Comparison of ENCODE assay signal across 18 cellular contexts in the genomic region with DNA sequence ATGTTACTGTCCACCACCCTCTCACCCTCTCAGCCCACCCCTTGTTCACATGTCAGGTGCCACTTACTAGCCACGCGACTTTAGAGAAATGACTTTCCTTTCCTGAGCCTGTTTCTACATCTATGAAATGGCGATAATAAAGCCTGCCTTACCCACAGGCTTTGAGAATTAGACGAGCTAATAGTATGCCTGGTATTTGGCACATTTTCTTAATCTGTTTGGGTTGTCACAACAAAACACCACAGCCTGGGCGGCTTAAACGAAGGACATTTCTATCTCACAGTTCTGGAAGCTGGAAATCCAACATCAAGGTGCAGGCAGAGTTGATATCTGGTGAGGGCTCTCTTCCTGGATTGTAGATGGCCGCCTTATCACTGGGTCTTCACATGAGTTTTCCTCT.
DNase-seq lines count a peak whose midpoint lies in the region; ATAC-seq, FAIRE-seq and TF ChIP-seq lines count a peak whose summit lies in the region.
"Had no signal": no experiment of that assay in that cellular context is flagged by ENCODE, and none has a peak within 500 bp of the region (broad histone marks: within the 10 kb centered on the region; RNA-seq: fewer than 3 reads in every experiment).

No MANE protein-coding gene starts in this region.

- H3K4me2 ChIP-seq in A549 (no peak overlapping the region; the same call in 2 of the 3 replicates), PC-9 (peak overlapping the region; percentile 84)
- H3K4me2 ChIP-seq: GM23338 had no signal

- CTCF ChIA-PET in A549 (lab: Yijun Ruan, JAX): interaction anchor here (1.5 to 3.5 kb wide), 4 partner anchors 25 to 134 kb away, joined by 4 to 16 read pairs (median 6); no protein-coding TSS in a partner anchor
- CTCF ChIA-PET in PC-9 (lab: Charles Lee): interaction anchor here (0.7 to 1.0 kb wide), 2 partner anchors 54 to 80 kb away, joined by 3 read pairs; no protein-coding TSS in a partner anchor

- no peaks in the 10 kb centered on the region for H3K9me2 ChIP-seq in PC-9 (ENCODE audit: insufficient read depth)

- no peak overlapping the region for H3K4me3 Mint-ChIP-seq in activated T-cell treated with anti-CD3 and anti-CD28 coated beads, Interleukin-2, amount 50 U/mL, for 72 hours
- H3K4me3 Mint-ChIP-seq: GM23338 had no signal

- no peaks in the 10 kb centered on the region for H3K9me3 ChIP-seq in A549
- no peaks in the 10 kb centered on the region for H3K9me3 ChIP-seq in PC-9 (ENCODE audit: insufficient read depth, low read depth)
- H3K9me3 ChIP-seq in esophagus (ENCODE audit: control insufficient read depth in 2 of 2, insufficient read depth in 1 of 2, low read depth in 1 of 2, low read length in 1 of 2): no peaks in the 10 kb centered on the region
- H3K9me3 ChIP-seq in BE2C: no peaks in the 10 kb centered on the region
- H3K9me3 ChIP-seq: SJSA1 had no signal

- TF ChIP-seq POLR2A in A549 (IDR thresholded peaks at IDR 0.05; ENCODE audit: low read length): no peak

- peaks cover 41% of the 10 kb centered on the region for H3K4me1 Mint-ChIP-seq in activated T-cell treated with anti-CD3 and anti-CD28 coated beads, Interleukin-2, amount 50 U/mL, for 72 hours (ENCODE audit: low read depth)

- TF ChIP-seq RAD21 in A549 (conservative IDR thresholded peaks at IDR 0.05 in 1 of 2, IDR thresholded peaks at IDR 0.05 in 1 of 2): no peak

- intact Hi-C loops in PC-9 (cut with micrococcal nuclease; ENCODE audit: unreplicated experiment): no loop called here
- intact Hi-C loops in Right ventricle myocardium superior (cut with DNase I): no loop called here

- H3K27me3 Mint-ChIP-seq in activated T-cell treated with anti-CD3 and anti-CD28 coated beads, Interleukin-2, amount 50 U/mL, for 72 hours (ENCODE audit: low read depth): no peaks in the 10 kb centered on the region

- no peak overlapping the region for H2AFZ ChIP-seq in PC-9
- H2AFZ ChIP-seq: GM23338 had no signal

- H3F3A ChIP-seq in PC-9 (ENCODE audit: insufficient read depth, low read depth): peaks cover 40% of the 10 kb centered on the region

- H3K27ac ChIP-seq in A549: peak overlapping the region; percentile 66 to 89
- H3K27ac ChIP-seq in PC-9: peak overlapping the region; percentile 87
- peak overlapping the region; percentile 14 to 36 for H3K27ac ChIP-seq in esophagus (ENCODE audit: low read depth in 2 of 2, low read length in 1 of 2)
- H3K27ac ChIP-seq in rectal smooth muscle tissue (ENCODE audit: low read depth, low read length): peak overlapping the region; percentile 83
- H3K27ac ChIP-seq: SJSA1 had no signal

- DNase-seq in A549 (ENCODE audit: low read depth in 1 of 2, low spot score in 1 of 2) (no peak), PC-9 (peak in 1 of 2 experiments; percentile 48), Right ventricle myocardium superior (no peak), BE2C (no peak), ureter (ENCODE audit: low spot score) (no peak)
- DNase-seq in activated T-cell treated with anti-CD3 and anti-CD28 coated beads, Interleukin-2, amount 50 U/mL, for 72 hours: no peak
- DNase-seq: C1 segment of cervical spinal cord, NCI-H1417 treated with DMSO at 0.1 percent for 48 hours, NCI-H2029, NCI-H510A, NCI-H774 had no signal

- H3K36me3 Mint-ChIP-seq in activated T-cell treated with anti-CD3 and anti-CD28 coated beads, Interleukin-2, amount 50 U/mL, for 72 hours (ENCODE audit: insufficient read depth in 2 of 2): no peaks in the 10 kb centered on the region

- BruUV-seq in PC-9 (replicated peaks; lab: Mats Ljungman, UMichigan): no TSS peak

- no peak overlapping the region for H3K9ac ChIP-seq in rectal smooth muscle tissue (ENCODE audit: low read length)

- H3K9me3 Mint-ChIP-seq in activated T-cell treated with anti-CD3 and anti-CD28 coated beads, Interleukin-2, amount 50 U/mL, for 72 hours: no peaks in the 10 kb centered on the region
- H3K9me3 Mint-ChIP-seq: GM23338 had no signal

- H4K20me1 ChIP-seq in PC-9 (ENCODE audit: insufficient read depth): no peaks in the 10 kb centered on the region

- WGBS in A549 (ENCODE audit: missing lambda C conversion rate): 90% methylated on average over 7 of the region's 7 CpGs
- 85 to 86% methylated on average over 7 of the region's 7 CpGs for WGBS in esophagus, 2 donors

- no peak for FAIRE-seq in A549 (lab: Jason Lieb, UNC)
- FAIRE-seq: A204.1, K562 had no signal

- H3K79me2 ChIP-seq in PC-9 (ENCODE audit: low read depth): no peaks in the 10 kb centered on the region

- no peak overlapping the region for H3K27ac Mint-ChIP-seq in activated T-cell treated with anti-CD3 and anti-CD28 coated beads, Interleukin-2, amount 50 U/mL, for 72 hours
- H3K27ac Mint-ChIP-seq: GM23338 had no signal

- no peak for TF ChIP-seq EP300 in A549 (IDR thresholded peaks at IDR 0.05)

- H3K36me3 ChIP-seq in PC-9 (ENCODE audit: low read depth) (no peaks in the 10 kb centered on the region), esophagus (ENCODE audit: control insufficient read depth in 2 of 2, insufficient read depth in 2 of 2, low read length in 1 of 2) (no peaks in the 10 kb centered on the region), rectal smooth muscle tissue (ENCODE audit: control insufficient read depth, insufficient read depth, low read length) (no peaks in the 10 kb centered on the region), BE2C (no peaks in the 10 kb centered on the region)
- H3K36me3 ChIP-seq: SJSA1 had no signal

- H3K4me3 ChIP-seq in A549 (no peak overlapping the region), PC-9 (no peak overlapping the region), esophagus (ENCODE audit: low read depth in 1 of 2, low read length in 2 of 2) (no peak overlapping the region), rectal smooth muscle tissue (ENCODE audit: low read length) (no peak overlapping the region), BE2C (ENCODE audit: low read depth, low read length) (no peak overlapping the region)
- H3K4me3 ChIP-seq: GM23338, K562, SJSA1 had no signal

- H3K27me3 ChIP-seq in PC-9 (ENCODE audit: insufficient read depth, low read depth) (no peaks in the 10 kb centered on the region), esophagus (ENCODE audit: control insufficient read depth in 1 of 2, insufficient read depth in 2 of 2, low read length in 2 of 2) (no peaks in the 10 kb centered on the region), rectal smooth muscle tissue (ENCODE audit: control insufficient read depth, insufficient read depth, low read length) (no peaks in the 10 kb centered on the region), BE2C (no peaks in the 10 kb centered on the region)
- H3K27me3 ChIP-seq: SJSA1 had no signal

- POLR2A ChIA-PET in A549 (lab: Yijun Ruan, JAX) (no interaction called here), PC-9 (lab: Charles Lee; ENCODE audit: unreplicated experiment) (no interaction called here)

- ATAC-seq in A549 (no peak), Right ventricle myocardium superior (ENCODE audit: poor library complexity) (no peak)
- ATAC-seq in activated T-cell treated with anti-CD3 and anti-CD28 coated beads, Interleukin-2, amount 50 U/mL, for 72 hours (replicated peaks in 1 of 2): no peak
- ATAC-seq: GM23338, K562, PC-3 had no signal

- H3K4me1 ChIP-seq in A549: peaks cover 36% of the 10 kb centered on the region
- H3K4me1 ChIP-seq in PC-9 (replicated peaks; ENCODE audit: insufficient read depth): peaks cover 41% of the 10 kb centered on the region
- peaks cover 0 to 2% of the 10 kb centered on the region in 2 donors for H3K4me1 ChIP-seq in esophagus (ENCODE audit: control insufficient read depth in 2 of 2, insufficient read depth in 2 of 2, low read length in 1 of 2)
- H3K4me1 ChIP-seq in rectal smooth muscle tissue (ENCODE audit: control insufficient read depth, insufficient read depth, low read length): peaks cover 15% of the 10 kb centered on the region
- peaks cover 3% of the 10 kb centered on the region; the same call in 1 of the 2 replicates for H3K4me1 ChIP-seq in BE2C

- TF ChIP-seq CTCF in A549 (IDR thresholded peaks at IDR 0.05) (no peak), PC-9 (conservative IDR thresholded peaks at IDR 0.05) (no peak), BE2C (IDR thresholded peaks at IDR 0.05; ENCODE audit: low read depth, low read length) (no peak)

TF ChIP-seq in A549, 52 proteins besides CTCF, POLR2A, EP300 and RAD21:
- TF ChIP-seq CHD4 (IDR thresholded peaks at IDR 0.05; ENCODE audit: borderline replicate concordance) (no peak), FOSL2 (IDR thresholded peaks at IDR 0.05) (no peak), FOSL2 (CRISPR knock-in tag; IDR thresholded peaks at IDR 0.05) (no peak), RNF2 (IDR thresholded peaks at IDR 0.05; ENCODE audit: borderline replicate concordance, low read depth) (no peak), CBX2 (IDR thresholded peaks at IDR 0.05; ENCODE audit: borderline replicate concordance, low read depth) (no peak)

Comparison
In these comparisons a context has a peak if more than half of its experiments do, and no peak if none do; other contexts are left out.
1. H3K27ac ChIP-seq: peak in every context shown above with its lines; median percentile 87 in PC-9; 83 in rectal smooth muscle tissue; 78 in A549; 25 in esophagus.